ENCODE assay signal across 33 cellular contexts in genomic region chr3:61227799-61228198, GRCh38.
"Had no signal": no experiment of that assay in that cellular context is flagged by ENCODE, and none has a peak within 500 bp of the region (broad histone marks: within the 10 kb centered on the region; RNA-seq: fewer than 3 reads in every experiment).

No MANE protein-coding gene starts in this region.

- H3K4me3 ChIP-seq: adrenal gland, body of pancreas, breast epithelium had no signal

- FAIRE-seq: astrocyte, TTC549 had no signal

- H3K9me3 ChIP-seq: adrenal gland, body of pancreas, breast epithelium had no signal

- H3K36me3 ChIP-seq: adrenal gland, brain microvascular endothelial cell, breast epithelium had no signal

- H3K4me1 ChIP-seq: breast epithelium had no signal

- ATAC-seq: activated CD8-positive, alpha-beta T cell treated with anti-CD3 and anti-CD28 coated beads for 36 hours; activated naive CD4-positive, alpha-beta T cell treated with anti-CD3 and anti-CD28 coated beads, Interleukin-2, amount 50 U/mL, for 72 hours; activated T-cell treated with anti-CD3 and anti-CD28 coated beads, Interleukin-2, amount 50 U/mL, for 4 hours; activated T-cell treated with anti-CD3 and anti-CD28 coated beads, Interleukin-2, amount 50 U/mL, for 72 hours; activated T-helper 17 cell treated with anti-CD3 and anti-CD28 coated beads, Interleukin-2, amount 50 U/mL, for 72 hours; body of pancreas had no signal

- H3K27ac ChIP-seq: adrenal gland, body of pancreas, brain microvascular endothelial cell, breast epithelium, VCaP had no signal

- DNase-seq: activated B cell treated with CpG ODN at 0.5 μM for 24 hours; activated CD4-positive, alpha-beta memory T cell treated with anti-CD3 and anti-CD28 coated beads for 36 hours; activated CD4-positive, alpha-beta T cell treated with anti-CD3 and anti-CD28 coated beads for 4 hours; activated CD4-positive, alpha-beta T cell treated with anti-CD3 and anti-CD28 coated beads, Interleukin-2, amount 10 ng/mL, durations not matched to agents 24 days and 14 days; activated CD4-positive, alpha-beta T cell treated with anti-CD3 and anti-CD28 coated beads, Interleukin-2, amount 50 U/mL, for 1 hour; activated CD4-positive, alpha-beta T cell treated with anti-CD3 and anti-CD28 coated beads, Interleukin-2, amount 50 U/mL, for 4 hours; activated CD4-positive, CD25-positive, alpha-beta regulatory T cell treated with anti-CD3 and anti-CD28 coated beads, Interleukin-2, amount 50 U/mL, for 72 hours; activated CD8-positive, alpha-beta memory T cell treated with anti-CD3 and anti-CD28 coated beads, Interleukin-2, amount 50 U/mL, for 4 hours; activated CD8-positive, alpha-beta T cell treated with anti-CD3 and anti-CD28 coated beads for 36 hours; activated effector memory CD4-positive, alpha-beta T cell treated with anti-CD3 and anti-CD28 coated beads, Interleukin-2, amount 50 U/mL, for 16 hours; activated gamma-delta T cell treated with Interleukin-2 at 50 U/mL for 16 hours; activated naive CD4-positive, alpha-beta T cell; activated naive CD4-positive, alpha-beta T cell treated with anti-CD3 and anti-CD28 coated beads for 36 hours; activated naive CD4-positive, alpha-beta T cell treated with anti-CD3 and anti-CD28 coated beads, Interleukin-2, amount 50 U/mL, for 16 hours; activated naive CD8-positive, alpha-beta T cell treated with anti-CD3 and anti-CD28 coated beads for 36 hours; activated T-cell treated with anti-CD3 and anti-CD28 coated beads for 4 hours; activated T-cell treated with anti-CD3 and anti-CD28 coated beads, Interleukin-2, amount 50 U/mL, for 1 hour; activated T-cell treated with anti-CD3 and anti-CD28 coated beads, Interleukin-2, amount 50 U/mL, for 4 hours; activated T-cell treated with anti-CD3 and anti-CD28 coated beads, Interleukin-2, amount 50 U/mL, for 72 hours; adrenal gland; amniotic stem cell; aorta; body of pancreas; brain microvascular endothelial cell; central memory CD4-positive, alpha-beta T cell; T-helper 2 cell; T-helper 9 cell had no signal

- H3K27me3 ChIP-seq: adrenal gland, body of pancreas, brain microvascular endothelial cell, breast epithelium had no signal
